In the genomic region with DNA sequence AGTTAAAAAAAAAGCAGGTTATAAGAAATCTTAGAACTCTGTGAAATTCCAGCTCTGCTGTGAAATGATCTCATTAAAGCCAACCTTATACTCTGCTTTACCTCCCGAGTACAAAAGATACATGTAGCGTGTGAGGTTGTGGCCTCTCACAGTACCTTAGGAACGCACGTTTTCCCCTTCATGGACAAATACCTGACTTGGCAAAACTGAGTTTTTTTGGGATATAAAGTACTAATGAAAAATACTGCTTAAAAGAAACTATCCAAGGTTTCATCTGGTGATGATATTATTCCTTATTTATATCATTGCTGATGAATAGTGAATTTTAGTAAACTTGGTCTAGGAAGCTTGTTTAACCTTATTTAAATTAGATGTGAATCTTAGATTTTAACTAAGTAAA, we compare ENCODE assay signal across 3 cellular contexts.
TF ChIP-seq lines count a peak whose summit lies in the region.

No MANE protein-coding gene starts in this region.

TF ChIP-seq in HepG2, 621 proteins besides CTCF, POLR2A, EP300 and RAD21 (continues in another document):
- TF ChIP-seq MAFK (conservative IDR thresholded peaks at IDR 0.05 in 1 of 2, IDR thresholded peaks at IDR 0.05 in 1 of 2; ENCODE audit: low read length in 2 of 2) (peak; percentile 58 to 77), CEBPG (CRISPR knock-in tag; IDR thresholded peaks at IDR 0.05) (no peak), HNF4G (IDR thresholded peaks at IDR 0.05; ENCODE audit: borderline replicate concordance, low read depth, low read length) (no peak), HNF4G (CRISPR knock-in tag; IDR thresholded peaks at IDR 0.05; ENCODE audit: borderline replicate concordance, low read depth) (no peak), TAF1 (CRISPR knock-in tag; IDR thresholded peaks at IDR 0.05) (no peak), EZH2 (conservative IDR thresholded peaks at IDR 0.05; ENCODE audit: low read depth, low read length) (no peak), IRF2 (CRISPR knock-in tag; IDR thresholded peaks at IDR 0.05) (no peak), NFE2 (CRISPR knock-in tag; IDR thresholded peaks at IDR 0.05) (no peak), ZNF460 (CRISPR knock-in tag; IDR thresholded peaks at IDR 0.05; ENCODE audit: borderline replicate concordance) (no peak), ZNF607 (CRISPR knock-in tag; IDR thresholded peaks at IDR 0.05; ENCODE audit: borderline replicate concordance) (no peak), MAFF (IDR thresholded peaks at IDR 0.05; ENCODE audit: low read depth, low read length) (peak; percentile 66), PBX2 (CRISPR knock-in tag; IDR thresholded peaks at IDR 0.05) (no peak), HDAC6 (IDR thresholded peaks at IDR 0.05; ENCODE audit: low read depth, low read length) (no peak)

TF ChIP-seq in GM23338, 12 proteins besides CTCF, POLR2A, EP300 and RAD21:
- TF ChIP-seq, protein P1, sequence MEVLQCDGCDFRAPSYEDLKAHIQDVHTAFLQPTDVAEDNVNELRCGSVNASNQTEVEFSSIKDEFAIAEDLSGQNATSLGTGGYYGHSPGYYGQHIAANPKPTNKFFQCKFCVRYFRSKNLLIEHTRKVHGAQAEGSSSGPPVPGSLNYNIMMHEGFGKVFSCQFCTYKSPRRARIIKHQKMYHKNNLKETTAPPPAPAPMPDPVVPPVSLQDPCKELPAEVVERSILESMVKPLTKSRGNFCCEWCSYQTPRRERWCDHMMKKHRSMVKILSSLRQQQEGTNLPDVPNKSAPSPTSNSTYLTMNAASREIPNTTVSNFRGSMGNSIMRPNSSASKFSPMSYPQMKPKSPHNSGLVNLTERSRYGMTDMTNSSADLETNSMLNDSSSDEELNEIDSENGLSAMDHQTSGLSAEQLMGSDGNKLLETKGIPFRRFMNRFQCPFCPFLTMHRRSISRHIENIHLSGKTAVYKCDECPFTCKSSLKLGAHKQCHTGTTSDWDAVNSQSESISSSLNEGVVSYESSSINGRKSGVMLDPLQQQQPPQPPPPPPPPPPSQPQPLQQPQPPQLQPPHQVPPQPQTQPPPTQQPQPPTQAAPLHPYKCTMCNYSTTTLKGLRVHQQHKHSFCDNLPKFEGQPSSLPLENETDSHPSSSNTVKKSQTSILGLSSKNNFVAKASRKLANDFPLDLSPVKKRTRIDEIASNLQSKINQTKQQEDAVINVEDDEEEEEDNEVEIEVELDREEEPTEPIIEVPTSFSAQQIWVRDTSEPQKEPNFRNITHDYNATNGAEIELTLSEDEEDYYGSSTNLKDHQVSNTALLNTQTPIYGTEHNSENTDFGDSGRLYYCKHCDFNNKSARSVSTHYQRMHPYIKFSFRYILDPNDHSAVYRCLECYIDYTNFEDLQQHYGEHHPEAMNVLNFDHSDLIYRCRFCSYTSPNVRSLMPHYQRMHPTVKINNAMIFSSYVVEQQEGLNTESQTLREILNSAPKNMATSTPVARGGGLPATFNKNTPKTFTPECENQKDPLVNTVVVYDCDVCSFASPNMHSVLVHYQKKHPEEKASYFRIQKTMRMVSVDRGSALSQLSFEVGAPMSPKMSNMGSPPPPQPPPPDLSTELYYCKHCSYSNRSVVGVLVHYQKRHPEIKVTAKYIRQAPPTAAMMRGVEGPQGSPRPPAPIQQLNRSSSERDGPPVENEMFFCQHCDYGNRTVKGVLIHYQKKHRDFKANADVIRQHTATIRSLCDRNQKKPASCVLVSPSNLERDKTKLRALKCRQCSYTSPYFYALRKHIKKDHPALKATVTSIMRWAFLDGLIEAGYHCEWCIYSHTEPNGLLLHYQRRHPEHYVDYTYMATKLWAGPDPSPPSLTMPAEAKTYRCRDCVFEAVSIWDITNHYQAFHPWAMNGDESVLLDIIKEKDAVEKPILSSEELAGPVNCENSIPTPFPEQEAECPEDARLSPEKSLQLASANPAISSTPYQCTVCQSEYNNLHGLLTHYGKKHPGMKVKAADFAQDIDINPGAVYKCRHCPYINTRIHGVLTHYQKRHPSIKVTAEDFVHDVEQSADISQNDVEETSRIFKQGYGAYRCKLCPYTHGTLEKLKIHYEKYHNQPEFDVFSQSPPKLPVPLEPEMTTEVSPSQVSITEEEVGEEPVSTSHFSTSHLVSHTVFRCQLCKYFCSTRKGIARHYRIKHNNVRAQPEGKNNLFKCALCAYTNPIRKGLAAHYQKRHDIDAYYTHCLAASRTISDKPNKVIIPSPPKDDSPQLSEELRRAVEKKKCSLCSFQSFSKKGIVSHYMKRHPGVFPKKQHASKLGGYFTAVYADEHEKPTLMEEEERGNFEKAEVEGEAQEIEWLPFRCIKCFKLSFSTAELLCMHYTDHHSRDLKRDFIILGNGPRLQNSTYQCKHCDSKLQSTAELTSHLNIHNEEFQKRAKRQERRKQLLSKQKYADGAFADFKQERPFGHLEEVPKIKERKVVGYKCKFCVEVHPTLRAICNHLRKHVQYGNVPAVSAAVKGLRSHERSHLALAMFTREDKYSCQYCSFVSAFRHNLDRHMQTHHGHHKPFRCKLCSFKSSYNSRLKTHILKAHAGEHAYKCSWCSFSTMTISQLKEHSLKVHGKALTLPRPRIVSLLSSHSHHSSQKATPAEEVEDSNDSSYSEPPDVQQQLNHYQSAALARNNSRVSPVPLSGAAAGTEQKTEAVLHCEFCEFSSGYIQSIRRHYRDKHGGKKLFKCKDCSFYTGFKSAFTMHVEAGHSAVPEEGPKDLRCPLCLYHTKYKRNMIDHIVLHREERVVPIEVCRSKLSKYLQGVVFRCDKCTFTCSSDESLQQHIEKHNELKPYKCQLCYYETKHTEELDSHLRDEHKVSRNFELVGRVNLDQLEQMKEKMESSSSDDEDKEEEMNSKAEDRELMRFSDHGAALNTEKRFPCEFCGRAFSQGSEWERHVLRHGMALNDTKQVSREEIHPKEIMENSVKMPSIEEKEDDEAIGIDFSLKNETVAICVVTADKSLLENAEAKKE (CRISPR knock-in tag; IDR thresholded peaks at IDR 0.05) = no peak
- TF ChIP-seq CREB1 (CRISPR knock-in tag; IDR thresholded peaks at IDR 0.05; ENCODE audit: low read depth) (no peak), EZH2phosphoT487 (IDR thresholded peaks at IDR 0.05; ENCODE audit: unreplicated experiment) (no peak), EZH2 (IDR thresholded peaks at IDR 0.05; ENCODE audit: low read depth, unreplicated experiment) (no peak)

TF ChIP-seq in K562, 482 proteins besides CTCF, POLR2A, EP300 and RAD21:
- TF ChIP-seq TCF3 (CRISPR knock-in tag; IDR thresholded peaks at IDR 0.05) = no peak
- TF ChIP-seq TBP (optimal IDR thresholded peaks at IDR 0.05; ENCODE audit: low read depth, low read length) = no peak
- TF ChIP-seq DDX20 (tag; IDR thresholded peaks at IDR 0.05; ENCODE audit: low read depth) = no peak
- 0 out of 2 replicates have a peak, but pooled peaks have one; percentile 8 for TF ChIP-seq MAFF (IDR thresholded peaks at IDR 0.05; ENCODE audit: low read length)
- TF ChIP-seq CBFA2T3 (IDR thresholded peaks at IDR 0.05) = no peak
- no peak for TF ChIP-seq YBX1 (IDR thresholded peaks at IDR 0.05)
- no peak for TF ChIP-seq CEBPB (tag; IDR thresholded peaks at IDR 0.05)
- TF ChIP-seq ZNF316 (IDR thresholded peaks at IDR 0.05) = peak; percentile 42; the same call in 1 of the 2 replicates
- TF ChIP-seq ZNF445 (CRISPR knock-in tag; IDR thresholded peaks at IDR 0.05; ENCODE audit: low read depth) = no peak
- TF ChIP-seq BDP1 (IDR thresholded peaks at IDR 0.05; ENCODE audit: insufficient read depth, insufficient read length) = no peak
- TF ChIP-seq NONO (IDR thresholded peaks at IDR 0.05; ENCODE audit: low read depth in 2 of 2, low read length in 1 of 2) = no peak
- TF ChIP-seq, protein P2, sequence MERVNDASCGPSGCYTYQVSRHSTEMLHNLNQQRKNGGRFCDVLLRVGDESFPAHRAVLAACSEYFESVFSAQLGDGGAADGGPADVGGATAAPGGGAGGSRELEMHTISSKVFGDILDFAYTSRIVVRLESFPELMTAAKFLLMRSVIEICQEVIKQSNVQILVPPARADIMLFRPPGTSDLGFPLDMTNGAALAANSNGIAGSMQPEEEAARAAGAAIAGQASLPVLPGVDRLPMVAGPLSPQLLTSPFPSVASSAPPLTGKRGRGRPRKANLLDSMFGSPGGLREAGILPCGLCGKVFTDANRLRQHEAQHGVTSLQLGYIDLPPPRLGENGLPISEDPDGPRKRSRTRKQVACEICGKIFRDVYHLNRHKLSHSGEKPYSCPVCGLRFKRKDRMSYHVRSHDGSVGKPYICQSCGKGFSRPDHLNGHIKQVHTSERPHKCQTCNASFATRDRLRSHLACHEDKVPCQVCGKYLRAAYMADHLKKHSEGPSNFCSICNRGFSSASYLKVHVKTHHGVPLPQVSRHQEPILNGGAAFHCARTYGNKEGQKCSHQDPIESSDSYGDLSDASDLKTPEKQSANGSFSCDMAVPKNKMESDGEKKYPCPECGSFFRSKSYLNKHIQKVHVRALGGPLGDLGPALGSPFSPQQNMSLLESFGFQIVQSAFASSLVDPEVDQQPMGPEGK (CRISPR knock-in tag; IDR thresholded peaks at IDR 0.05; ENCODE audit: borderline replicate concordance) = no peak
- TF ChIP-seq HOMEZ (CRISPR knock-in tag; IDR thresholded peaks at IDR 0.05) = no peak
- TF ChIP-seq ZNF668 (CRISPR knock-in tag; IDR thresholded peaks at IDR 0.05) = no peak
- no peak for TF ChIP-seq HDAC3 (IDR thresholded peaks at IDR 0.05; ENCODE audit: borderline replicate concordance, partially characterized antibody)
- TF ChIP-seq HNRNPLL (IDR thresholded peaks at IDR 0.05; ENCODE audit: low read depth, low read length, poor library complexity, severe bottlenecking) = no peak
- TF ChIP-seq KDM2B (CRISPR knock-in tag; IDR thresholded peaks at IDR 0.05) = no peak
